ENCODE assay signal across 8 cellular contexts in the genomic region with DNA sequence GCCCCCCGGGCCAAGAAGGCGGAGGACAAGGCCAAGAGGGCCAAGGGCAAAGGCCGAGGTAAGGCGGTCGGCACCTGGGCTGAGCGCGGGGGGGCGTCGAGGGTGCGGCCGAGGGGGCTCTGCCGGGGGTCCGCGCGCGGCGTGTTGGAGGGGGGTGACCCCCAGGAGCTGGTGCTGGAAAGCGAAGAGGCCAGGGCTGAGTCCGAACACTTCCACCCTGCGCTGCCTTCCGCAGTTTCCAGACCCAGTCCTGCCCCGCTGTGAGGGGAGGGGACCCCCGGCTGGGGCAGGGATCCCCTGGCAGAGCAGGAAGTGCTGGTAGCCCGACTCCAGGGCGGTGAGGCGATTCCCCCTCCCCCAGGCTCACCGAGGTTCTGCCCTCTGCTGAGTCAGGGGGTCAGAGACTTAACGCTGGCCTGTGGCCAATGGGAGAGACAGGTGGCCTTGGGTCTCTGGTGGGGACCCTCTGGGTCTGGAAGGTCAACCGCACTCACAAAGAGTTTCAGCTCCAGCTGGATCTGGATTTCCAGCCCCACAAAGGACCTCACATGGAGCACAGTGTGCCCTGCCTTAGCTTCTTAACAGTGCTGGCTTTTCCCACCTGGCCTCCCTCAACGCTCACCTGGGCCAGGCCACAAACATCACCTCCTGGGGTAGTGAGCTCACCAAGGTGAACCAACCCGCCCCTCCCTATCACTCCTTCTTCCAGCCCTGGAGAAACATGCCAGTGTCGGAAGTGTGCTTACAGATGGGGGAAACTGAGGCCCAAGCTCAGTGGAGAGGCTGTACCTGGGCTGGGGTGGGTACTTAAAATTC. TPM values are rescaled to one million over a fixed set of nuclear protein-coding genes. Genes with fewer than 3 reads are reported as not detected.
DNase-seq lines count a peak whose midpoint lies in the region; ATAC-seq and TF ChIP-seq lines count a peak whose summit lies in the region.

No MANE protein-coding gene starts in this region.

- H3K9ac ChIP-seq in ES-I3 (ENCODE audit: low read depth, low read length): peak overlapping the region; percentile 43

- no peak for TF ChIP-seq CTCF in fibroblast of the aortic adventitia (IDR thresholded peaks at IDR 0.05; ENCODE audit: insufficient read depth, low read length)
- no peak for TF ChIP-seq CTCF in ovary (IDR thresholded peaks at IDR 0.05)

- no peak for DNase-seq in SJSA1 (ENCODE audit: low read depth in 1 of 2, low spot score in 2 of 2)
- no peak for DNase-seq in fibroblast of the aortic adventitia (ENCODE audit: low read depth)
- peak; percentile 49 to 67 (median 61) for DNase-seq in ovary
- DNase-seq in hypothalamus (lab: John Stamatoyannopoulos, UW): no peak
- no peak for DNase-seq in posterior vena cava (ENCODE audit: low spot score)

- no peaks in the 10 kb centered on the region for H3K36me3 ChIP-seq in ES-I3 (ENCODE audit: insufficient read depth, low read length)
- H3K36me3 ChIP-seq in SJSA1: peaks cover 34% of the 10 kb centered on the region
- H3K36me3 ChIP-seq in ovary: no peaks in the 10 kb centered on the region

- H3K27me3 ChIP-seq in SJSA1 (replicated peaks) (no peaks in the 10 kb centered on the region), ovary (no peaks in the 10 kb centered on the region)

- TF ChIP-seq EP300 in ovary (IDR thresholded peaks at IDR 0.05): no peak

- H3K9me3 ChIP-seq in ES-I3 (ENCODE audit: control insufficient read depth, insufficient read depth, low read length): no peaks in the 10 kb centered on the region
- no peaks in the 10 kb centered on the region; the same call in 1 of the 2 replicates for H3K9me3 ChIP-seq in SJSA1 (replicated peaks)
- no peaks in the 10 kb centered on the region for H3K9me3 ChIP-seq in ovary

- H3K4me1 ChIP-seq in ES-I3 (ENCODE audit: insufficient read depth, low read length) (peaks cover 21% of the 10 kb centered on the region), SJSA1 (replicated peaks) (peaks cover 37% of the 10 kb centered on the region), ovary (ENCODE audit: insufficient read depth) (no peaks in the 10 kb centered on the region)

- ATAC-seq in HG02678 (IDR thresholded peaks at IDR 0.05; ENCODE audit: unreplicated experiment) (no peak), HG03378 (IDR thresholded peaks at IDR 0.05; ENCODE audit: unreplicated experiment) (no peak)

- peak overlapping the region; percentile 54 for H3K27ac ChIP-seq in SJSA1
- peak overlapping the region; percentile 87 to 96 for H3K27ac ChIP-seq in ovary

- H3K4me3 ChIP-seq in SJSA1: peak overlapping the region; percentile 93
- peak overlapping the region; percentile 73 for H3K4me3 ChIP-seq in fibroblast of the aortic adventitia (ENCODE audit: low read depth, low read length)
- peak overlapping the region; percentile 60 for H3K4me3 ChIP-seq in ovary

- intact Hi-C loops in ovary (cut with DNase I) (no loop called here), posterior vena cava (cut with DNase I) (no loop called here)

- TF ChIP-seq POLR2A in ovary (IDR thresholded peaks at IDR 0.05): no peak

- WGBS in ovary, 3 donors: 19 to 44% (median 22%) methylated on average over 11 to 32 of the region's 32 CpGs

RNA-seq across cellular contexts. Expression of a gene that starts 39.8 kb away (rescaled TPM):
- total RNA-seq in SJSA1 (2014; rRNA removed; shearing (Covaris generic)): 167 and 209 TPM in 2 replicates
- 141 and 240 TPM in 2 replicates for total RNA-seq in fibroblast of the aortic adventitia (ENCODE audit: low replicate concordance)
- 10 to 100 TPM in 3 of 7 donors, 1 to 10 TPM in 4; 3.2 to 13.5 (median 9.8) TPM for total RNA-seq in ovary
- polyA plus RNA-seq in ovary: 10 to 100 TPM in 1 of 2 donors, 1 to 10 TPM in 1; 3.0 to 10.6 TPM
- total RNA-seq in posterior vena cava: 100 to 1,000 TPM in 1 of 2 donors, 10 to 100 TPM in 1; 57.5 to 102 TPM

Comparison
In these comparisons a context has a peak if more than half of its experiments do, and no peak if none do; other contexts are left out.
1. DNase-seq: peak in ovary (5 of 5); none in SJSA1 (0 of 2), fibroblast of the aortic adventitia (single experiment), hypothalamus (0 of 51) and posterior vena cava (single experiment).
2. Peak in every context shown above with its lines, with median percentiles within 50 percentile points of each other: H3K4me3 ChIP-seq.